In the genomic region with DNA sequence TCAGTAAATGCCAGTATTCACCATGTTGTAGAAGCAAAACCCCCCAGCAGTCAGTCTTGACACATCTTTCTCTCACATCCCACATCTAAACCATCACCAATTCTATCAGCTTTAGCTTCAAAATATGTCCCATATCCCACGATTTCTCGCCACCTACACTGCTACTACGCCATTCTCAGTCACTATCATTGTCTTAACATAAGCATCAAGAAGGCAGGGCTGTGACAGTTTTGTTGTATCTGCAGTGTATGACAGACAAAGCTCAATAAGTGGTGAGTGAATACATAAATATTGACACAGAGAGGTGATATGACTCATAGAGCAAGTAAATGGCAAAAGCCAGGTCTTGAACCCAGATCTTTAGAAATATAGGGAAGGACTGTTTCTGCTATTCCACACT, we compare ENCODE assay signal across 12 cellular contexts. TPM values are rescaled to one million over a fixed set of nuclear protein-coding genes. Genes with fewer than 3 reads are reported as not detected.
DNase-seq lines count a peak whose midpoint lies in the region; ATAC-seq and TF ChIP-seq lines count a peak whose summit lies in the region.
"Had no signal": no experiment of that assay in that cellular context is flagged by ENCODE, and none has a peak within 500 bp of the region (broad histone marks: within the 10 kb centered on the region; RNA-seq: fewer than 3 reads in every experiment).

No MANE protein-coding gene starts in this region.

- ATAC-seq in GM19351 (IDR thresholded peaks at IDR 0.05; ENCODE audit: unreplicated experiment) (peak; percentile 61), SK-N-SH treated with all-trans-retinoic acid at 6 μM for 48 hours (no peak)
- ATAC-seq: body of pancreas had no signal

- peak; percentile 26 for DNase-seq in NCI-H526 treated with DMSO at 0.1 percent for 48 hours (lab: John Stamatoyannopoulos, UW)
- no peak for DNase-seq in NCI-H526 (lab: John Stamatoyannopoulos, UW)
- peak; percentile 26 for DNase-seq in activated T-helper 9 cell treated with anti-CD3 and anti-CD28 coated beads, Interleukin-2, amount 50 U/mL, for 16 hours (ENCODE audit: low read depth)
- peak; percentile 9 for DNase-seq in middle frontal gyrus (ENCODE audit: extremely low spot score, low spot score)
- no peak for DNase-seq in G401 (ENCODE audit: low spot score)
- no peak for DNase-seq in HT-29 (ENCODE audit: low spot score)
- DNase-seq: body of pancreas, DMS79, endodermal cell, NCI-H1048 had no signal

- in situ Hi-C loops in G401 (cut with HindIII; ENCODE audit: low sequenced_read_pairs), result no loop called here

TF ChIP-seq in SK-N-SH treated with all-trans-retinoic acid at 6 μM for 48 hours, 23 proteins besides CTCF, POLR2A, EP300 and RAD21:
- TF ChIP-seq ZFP30 (CRISPR knock-in tag; IDR thresholded peaks at IDR 0.05) (no peak), RARB (CRISPR knock-in tag; IDR thresholded peaks at IDR 0.05) (no peak), ZFP3 (CRISPR knock-in tag; IDR thresholded peaks at IDR 0.05) (no peak), TCF4 (CRISPR knock-in tag; IDR thresholded peaks at IDR 0.05; ENCODE audit: borderline replicate concordance) (no peak), ARNTL (CRISPR knock-in tag; IDR thresholded peaks at IDR 0.05; ENCODE audit: borderline replicate concordance, low read depth) (no peak), ZNF565 (CRISPR knock-in tag; conservative IDR thresholded peaks at IDR 0.05; ENCODE audit: low read depth) (no peak), BACH2 (CRISPR knock-in tag; IDR thresholded peaks at IDR 0.05; ENCODE audit: borderline replicate concordance) (no peak), ZC3H10 (CRISPR knock-in tag; IDR thresholded peaks at IDR 0.05) (no peak), ZNF8 (CRISPR knock-in tag; IDR thresholded peaks at IDR 0.05) (no peak), TOX (CRISPR knock-in tag; IDR thresholded peaks at IDR 0.05; ENCODE audit: borderline replicate concordance) (no peak), ZNF70 (CRISPR knock-in tag; IDR thresholded peaks at IDR 0.05) (no peak), PPARA (CRISPR knock-in tag; IDR thresholded peaks at IDR 0.05; ENCODE audit: borderline replicate concordance) (no peak)
- TF ChIP-seq, protein P1, sequence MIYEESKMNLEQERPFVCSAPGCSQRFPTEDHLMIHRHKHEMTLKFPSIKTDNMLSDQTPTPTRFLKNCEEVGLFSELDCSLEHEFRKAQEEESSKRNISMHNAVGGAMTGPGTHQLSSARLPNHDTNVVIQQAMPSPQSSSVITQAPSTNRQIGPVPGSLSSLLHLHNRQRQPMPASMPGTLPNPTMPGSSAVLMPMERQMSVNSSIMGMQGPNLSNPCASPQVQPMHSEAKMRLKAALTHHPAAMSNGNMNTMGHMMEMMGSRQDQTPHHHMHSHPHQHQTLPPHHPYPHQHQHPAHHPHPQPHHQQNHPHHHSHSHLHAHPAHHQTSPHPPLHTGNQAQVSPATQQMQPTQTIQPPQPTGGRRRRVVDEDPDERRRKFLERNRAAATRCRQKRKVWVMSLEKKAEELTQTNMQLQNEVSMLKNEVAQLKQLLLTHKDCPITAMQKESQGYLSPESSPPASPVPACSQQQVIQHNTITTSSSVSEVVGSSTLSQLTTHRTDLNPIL (CRISPR knock-in tag; IDR thresholded peaks at IDR 0.05; ENCODE audit: low read depth), result no peak
- TF ChIP-seq, protein P2, sequence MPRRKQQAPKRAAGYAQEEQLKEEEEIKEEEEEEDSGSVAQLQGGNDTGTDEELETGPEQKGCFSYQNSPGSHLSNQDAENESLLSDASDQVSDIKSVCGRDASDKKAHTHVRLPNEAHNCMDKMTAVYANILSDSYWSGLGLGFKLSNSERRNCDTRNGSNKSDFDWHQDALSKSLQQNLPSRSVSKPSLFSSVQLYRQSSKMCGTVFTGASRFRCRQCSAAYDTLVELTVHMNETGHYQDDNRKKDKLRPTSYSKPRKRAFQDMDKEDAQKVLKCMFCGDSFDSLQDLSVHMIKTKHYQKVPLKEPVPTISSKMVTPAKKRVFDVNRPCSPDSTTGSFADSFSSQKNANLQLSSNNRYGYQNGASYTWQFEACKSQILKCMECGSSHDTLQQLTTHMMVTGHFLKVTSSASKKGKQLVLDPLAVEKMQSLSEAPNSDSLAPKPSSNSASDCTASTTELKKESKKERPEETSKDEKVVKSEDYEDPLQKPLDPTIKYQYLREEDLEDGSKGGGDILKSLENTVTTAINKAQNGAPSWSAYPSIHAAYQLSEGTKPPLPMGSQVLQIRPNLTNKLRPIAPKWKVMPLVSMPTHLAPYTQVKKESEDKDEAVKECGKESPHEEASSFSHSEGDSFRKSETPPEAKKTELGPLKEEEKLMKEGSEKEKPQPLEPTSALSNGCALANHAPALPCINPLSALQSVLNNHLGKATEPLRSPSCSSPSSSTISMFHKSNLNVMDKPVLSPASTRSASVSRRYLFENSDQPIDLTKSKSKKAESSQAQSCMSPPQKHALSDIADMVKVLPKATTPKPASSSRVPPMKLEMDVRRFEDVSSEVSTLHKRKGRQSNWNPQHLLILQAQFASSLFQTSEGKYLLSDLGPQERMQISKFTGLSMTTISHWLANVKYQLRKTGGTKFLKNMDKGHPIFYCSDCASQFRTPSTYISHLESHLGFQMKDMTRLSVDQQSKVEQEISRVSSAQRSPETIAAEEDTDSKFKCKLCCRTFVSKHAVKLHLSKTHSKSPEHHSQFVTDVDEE (CRISPR knock-in tag; IDR thresholded peaks at IDR 0.05), result no peak
- TF ChIP-seq, protein P3, sequence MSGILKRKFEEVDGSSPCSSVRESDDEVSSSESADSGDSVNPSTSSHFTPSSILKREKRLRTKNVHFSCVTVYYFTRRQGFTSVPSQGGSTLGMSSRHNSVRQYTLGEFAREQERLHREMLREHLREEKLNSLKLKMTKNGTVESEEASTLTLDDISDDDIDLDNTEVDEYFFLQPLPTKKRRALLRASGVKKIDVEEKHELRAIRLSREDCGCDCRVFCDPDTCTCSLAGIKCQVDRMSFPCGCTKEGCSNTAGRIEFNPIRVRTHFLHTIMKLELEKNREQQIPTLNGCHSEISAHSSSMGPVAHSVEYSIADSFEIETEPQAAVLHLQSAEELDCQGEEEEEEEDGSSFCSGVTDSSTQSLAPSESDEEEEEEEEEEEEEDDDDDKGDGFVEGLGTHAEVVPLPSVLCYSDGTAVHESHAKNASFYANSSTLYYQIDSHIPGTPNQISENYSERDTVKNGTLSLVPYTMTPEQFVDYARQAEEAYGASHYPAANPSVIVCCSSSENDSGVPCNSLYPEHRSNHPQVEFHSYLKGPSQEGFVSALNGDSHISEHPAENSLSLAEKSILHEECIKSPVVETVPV (CRISPR knock-in tag; IDR thresholded peaks at IDR 0.05), result no peak
- TF ChIP-seq, protein P4, sequence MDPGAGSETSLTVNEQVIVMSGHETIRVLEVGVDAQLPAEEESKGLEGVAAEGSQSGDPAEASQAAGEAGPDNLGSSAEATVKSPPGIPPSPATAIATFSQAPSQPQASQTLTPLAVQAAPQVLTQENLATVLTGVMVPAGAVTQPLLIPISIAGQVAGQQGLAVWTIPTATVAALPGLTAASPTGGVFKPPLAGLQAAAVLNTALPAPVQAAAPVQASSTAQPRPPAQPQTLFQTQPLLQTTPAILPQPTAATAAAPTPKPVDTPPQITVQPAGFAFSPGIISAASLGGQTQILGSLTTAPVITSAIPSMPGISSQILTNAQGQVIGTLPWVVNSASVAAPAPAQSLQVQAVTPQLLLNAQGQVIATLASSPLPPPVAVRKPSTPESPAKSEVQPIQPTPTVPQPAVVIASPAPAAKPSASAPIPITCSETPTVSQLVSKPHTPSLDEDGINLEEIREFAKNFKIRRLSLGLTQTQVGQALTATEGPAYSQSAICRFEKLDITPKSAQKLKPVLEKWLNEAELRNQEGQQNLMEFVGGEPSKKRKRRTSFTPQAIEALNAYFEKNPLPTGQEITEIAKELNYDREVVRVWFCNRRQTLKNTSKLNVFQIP (CRISPR knock-in tag; IDR thresholded peaks at IDR 0.05; ENCODE audit: borderline replicate concordance, low read depth), result no peak
TF ChIP-seq in SK-N-SH treated with all-trans-retinoic acid at 6 μM for 48 hours: peak in this region for 0.

RNA-seq across cellular contexts. Expression of a gene that starts 59.9 kb away (rescaled TPM):
- total RNA-seq in G401 (2014; rRNA removed; shearing (Covaris generic)), result 30.5 and 67.8 TPM in 2 replicates
- total RNA-seq in HT-29 (2014; rRNA removed; shearing (Covaris generic)), result 20.2 and 29.1 TPM in 2 replicates

Comparison
In these comparisons a context has a peak if more than half of its experiments do, and no peak if none do; other contexts are left out.
1. DNase-seq: peak in NCI-H526 treated with DMSO at 0.1 percent for 48 hours (single experiment), activated T-helper 9 cell treated with anti-CD3 and anti-CD28 coated beads, Interleukin-2, amount 50 U/mL, for 16 hours (single experiment) and middle frontal gyrus (single experiment); none in NCI-H526 (0 of 2), G401 (single experiment) and HT-29 (single experiment).